23 cellular contexts compared by ENCODE assay signal in genomic region chr16:66467611-66468010, GRCh38. TPM values are rescaled to one million over a fixed set of nuclear protein-coding genes. Genes with fewer than 3 reads are reported as not detected.
DNase-seq lines count a peak whose midpoint lies in the region; ATAC-seq and TF ChIP-seq lines count a peak whose summit lies in the region.
"Had no signal": no experiment of that assay in that cellular context is flagged by ENCODE, and none has a peak within 500 bp of the region (broad histone marks: within the 10 kb centered on the region; RNA-seq: fewer than 3 reads in every experiment).

No MANE protein-coding gene starts in this region.

- no peaks in the 10 kb centered on the region for H3K4me1 ChIP-seq in right atrium auricular region
- no peaks in the 10 kb centered on the region for H3K4me1 ChIP-seq in upper lobe of right lung
- H3K4me1 ChIP-seq: A549 had no signal

- no peak overlapping the region for H3K4me3 ChIP-seq in right atrium auricular region
- no peak overlapping the region for H3K4me3 ChIP-seq in upper lobe of right lung
- H3K4me3 ChIP-seq: A549, GM12878, GM23248 had no signal

- intact Hi-C loops in cardiac septum (cut with DNase I), result no loop called here
- intact Hi-C loops in sciatic nerve (cut with DNase I), result no loop called here
- intact Hi-C loops in upper lobe of right lung (cut with DNase I), result no loop called here

- DNase-seq in cardiac septum (ENCODE audit: low spot score) (peak; percentile 33), right atrium auricular region (ENCODE audit: low spot score) (no peak), mesenteric fat pad (ENCODE audit: low spot score) (peak; percentile 69), sciatic nerve (ENCODE audit: low spot score) (peak; percentile 13), upper lobe of right lung (peak; percentile 29)
- no peak for DNase-seq in stimulated activated CD4-positive, alpha-beta T cell treated with anti-CD3 and anti-CD28 coated beads, Interleukin-2, amount 100 ng/mL, for 48 hours
- DNase-seq: 8988T; ACHN; C1 segment of cervical spinal cord; Calu3; CD4-positive, alpha-beta memory T cell; COR-L47; DMS79; EL; GDM1; GM23248; H7; HCEC 1CT had no signal

- ATAC-seq in sciatic nerve, result no peak
- ATAC-seq in upper lobe of right lung, result no peak
- ATAC-seq in GM18858 (IDR thresholded peaks at IDR 0.05; ENCODE audit: unreplicated experiment), result no peak
- ATAC-seq in GM21529 (IDR thresholded peaks at IDR 0.05; ENCODE audit: unreplicated experiment), result no peak
- ATAC-seq: A549, GM12878 had no signal

- no peak overlapping the region for H3K27ac ChIP-seq in right atrium auricular region
- H3K27ac ChIP-seq in upper lobe of right lung, result no peak overlapping the region
- H3K27ac ChIP-seq: A549, GM23248 had no signal

- peaks cover 0 to 6% of the 10 kb centered on the region in 2 donors for H3K9me3 ChIP-seq in right atrium auricular region
- H3K9me3 ChIP-seq in upper lobe of right lung, result no peaks in the 10 kb centered on the region
- H3K9me3 ChIP-seq: A549 had no signal

- H3K27me3 ChIP-seq in right atrium auricular region (no peaks in the 10 kb centered on the region), upper lobe of right lung (no peaks in the 10 kb centered on the region)

- no peak for TF ChIP-seq CTCF in right atrium auricular region (IDR thresholded peaks at IDR 0.05)
- TF ChIP-seq CTCF in upper lobe of right lung (IDR thresholded peaks at IDR 0.05), result no peak

- H3K36me3 ChIP-seq in right atrium auricular region (no peaks in the 10 kb centered on the region), upper lobe of right lung (no peaks in the 10 kb centered on the region)

RNA-seq across cellular contexts. Expression of gene BEAN1, which starts 40.5 kb away (rescaled TPM):
- 2.8 TPM for total RNA-seq in cardiac septum
- under 1 TPM; 0.48 to 0.75 TPM for total RNA-seq in right atrium auricular region
- 0.51 TPM for total RNA-seq in mesenteric fat pad
- 1.8 TPM for total RNA-seq in sciatic nerve
- 0.87 TPM for total RNA-seq in upper lobe of right lung
- total RNA-seq: CD4-positive, alpha-beta memory T cell; GM12878; H1 had no signal

Comparison
In these comparisons a context has a peak if more than half of its experiments do, and no peak if none do; other contexts are left out.
1. DNase-seq: peak in cardiac septum (single experiment), mesenteric fat pad (single experiment), sciatic nerve (single experiment) and upper lobe of right lung (single experiment); none in right atrium auricular region (single experiment) and stimulated activated CD4-positive, alpha-beta T cell treated with anti-CD3 and anti-CD28 coated beads, Interleukin-2, amount 100 ng/mL, for 48 hours (0 of 2).